1 cellular context compared by ENCODE assay signal in the genomic region with DNA sequence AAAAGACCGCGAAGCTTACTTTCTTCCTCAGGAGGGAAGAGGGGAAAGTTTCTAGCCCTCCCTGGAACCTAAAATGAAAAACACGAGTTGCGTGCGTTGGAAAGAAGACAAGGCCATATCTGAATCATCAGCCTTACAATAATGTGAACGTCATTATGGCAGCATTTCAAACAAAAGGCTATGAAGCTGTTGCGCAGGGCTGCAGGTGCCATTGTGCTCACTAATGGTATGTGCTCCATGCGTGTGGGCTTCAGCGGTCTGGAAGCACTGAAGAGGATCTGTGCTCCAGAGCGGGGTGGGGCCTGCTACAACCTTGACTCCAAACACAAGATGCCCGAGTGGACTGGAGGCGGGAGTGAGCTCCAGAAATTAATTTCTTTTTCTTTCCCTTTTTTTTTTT.
TF ChIP-seq lines count a peak whose summit lies in the region.

No MANE protein-coding gene starts in this region.

TF ChIP-seq in HepG2, 621 proteins besides CTCF, POLR2A, EP300 and RAD21 (continued from another document):
- no peak for TF ChIP-seq NFKB2 (CRISPR knock-in tag; IDR thresholded peaks at IDR 0.05; ENCODE audit: borderline replicate concordance)
- TF ChIP-seq CBX5 (CRISPR knock-in tag; IDR thresholded peaks at IDR 0.05; ENCODE audit: borderline replicate concordance): no peak
- no peak for TF ChIP-seq ZNF205 (CRISPR knock-in tag; IDR thresholded peaks at IDR 0.05)
- TF ChIP-seq, protein P1, sequence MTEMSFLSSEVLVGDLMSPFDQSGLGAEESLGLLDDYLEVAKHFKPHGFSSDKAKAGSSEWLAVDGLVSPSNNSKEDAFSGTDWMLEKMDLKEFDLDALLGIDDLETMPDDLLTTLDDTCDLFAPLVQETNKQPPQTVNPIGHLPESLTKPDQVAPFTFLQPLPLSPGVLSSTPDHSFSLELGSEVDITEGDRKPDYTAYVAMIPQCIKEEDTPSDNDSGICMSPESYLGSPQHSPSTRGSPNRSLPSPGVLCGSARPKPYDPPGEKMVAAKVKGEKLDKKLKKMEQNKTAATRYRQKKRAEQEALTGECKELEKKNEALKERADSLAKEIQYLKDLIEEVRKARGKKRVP (CRISPR knock-in tag; IDR thresholded peaks at IDR 0.05): no peak
- no peak for TF ChIP-seq SYNCRIP (IDR thresholded peaks at IDR 0.05; ENCODE audit: insufficient read depth, low read depth, low read length)
- TF ChIP-seq GATAD1 (CRISPR knock-in tag; IDR thresholded peaks at IDR 0.05): no peak
- TF ChIP-seq, protein P2, sequence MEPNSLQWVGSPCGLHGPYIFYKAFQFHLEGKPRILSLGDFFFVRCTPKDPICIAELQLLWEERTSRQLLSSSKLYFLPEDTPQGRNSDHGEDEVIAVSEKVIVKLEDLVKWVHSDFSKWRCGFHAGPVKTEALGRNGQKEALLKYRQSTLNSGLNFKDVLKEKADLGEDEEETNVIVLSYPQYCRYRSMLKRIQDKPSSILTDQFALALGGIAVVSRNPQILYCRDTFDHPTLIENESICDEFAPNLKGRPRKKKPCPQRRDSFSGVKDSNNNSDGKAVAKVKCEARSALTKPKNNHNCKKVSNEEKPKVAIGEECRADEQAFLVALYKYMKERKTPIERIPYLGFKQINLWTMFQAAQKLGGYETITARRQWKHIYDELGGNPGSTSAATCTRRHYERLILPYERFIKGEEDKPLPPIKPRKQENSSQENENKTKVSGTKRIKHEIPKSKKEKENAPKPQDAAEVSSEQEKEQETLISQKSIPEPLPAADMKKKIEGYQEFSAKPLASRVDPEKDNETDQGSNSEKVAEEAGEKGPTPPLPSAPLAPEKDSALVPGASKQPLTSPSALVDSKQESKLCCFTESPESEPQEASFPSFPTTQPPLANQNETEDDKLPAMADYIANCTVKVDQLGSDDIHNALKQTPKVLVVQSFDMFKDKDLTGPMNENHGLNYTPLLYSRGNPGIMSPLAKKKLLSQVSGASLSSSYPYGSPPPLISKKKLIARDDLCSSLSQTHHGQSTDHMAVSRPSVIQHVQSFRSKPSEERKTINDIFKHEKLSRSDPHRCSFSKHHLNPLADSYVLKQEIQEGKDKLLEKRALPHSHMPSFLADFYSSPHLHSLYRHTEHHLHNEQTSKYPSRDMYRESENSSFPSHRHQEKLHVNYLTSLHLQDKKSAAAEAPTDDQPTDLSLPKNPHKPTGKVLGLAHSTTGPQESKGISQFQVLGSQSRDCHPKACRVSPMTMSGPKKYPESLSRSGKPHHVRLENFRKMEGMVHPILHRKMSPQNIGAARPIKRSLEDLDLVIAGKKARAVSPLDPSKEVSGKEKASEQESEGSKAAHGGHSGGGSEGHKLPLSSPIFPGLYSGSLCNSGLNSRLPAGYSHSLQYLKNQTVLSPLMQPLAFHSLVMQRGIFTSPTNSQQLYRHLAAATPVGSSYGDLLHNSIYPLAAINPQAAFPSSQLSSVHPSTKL (CRISPR knock-in tag; IDR thresholded peaks at IDR 0.05): no peak
- TF ChIP-seq, protein P3, sequence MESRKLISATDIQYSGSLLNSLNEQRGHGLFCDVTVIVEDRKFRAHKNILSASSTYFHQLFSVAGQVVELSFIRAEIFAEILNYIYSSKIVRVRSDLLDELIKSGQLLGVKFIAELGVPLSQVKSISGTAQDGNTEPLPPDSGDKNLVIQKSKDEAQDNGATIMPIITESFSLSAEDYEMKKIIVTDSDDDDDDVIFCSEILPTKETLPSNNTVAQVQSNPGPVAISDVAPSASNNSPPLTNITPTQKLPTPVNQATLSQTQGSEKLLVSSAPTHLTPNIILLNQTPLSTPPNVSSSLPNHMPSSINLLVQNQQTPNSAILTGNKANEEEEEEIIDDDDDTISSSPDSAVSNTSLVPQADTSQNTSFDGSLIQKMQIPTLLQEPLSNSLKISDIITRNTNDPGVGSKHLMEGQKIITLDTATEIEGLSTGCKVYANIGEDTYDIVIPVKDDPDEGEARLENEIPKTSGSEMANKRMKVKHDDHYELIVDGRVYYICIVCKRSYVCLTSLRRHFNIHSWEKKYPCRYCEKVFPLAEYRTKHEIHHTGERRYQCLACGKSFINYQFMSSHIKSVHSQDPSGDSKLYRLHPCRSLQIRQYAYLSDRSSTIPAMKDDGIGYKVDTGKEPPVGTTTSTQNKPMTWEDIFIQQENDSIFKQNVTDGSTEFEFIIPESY (CRISPR knock-in tag; IDR thresholded peaks at IDR 0.05): peak; percentile 67
- TF ChIP-seq ZNF143 (CRISPR knock-in tag; IDR thresholded peaks at IDR 0.05): no peak
- TF ChIP-seq, protein P4, sequence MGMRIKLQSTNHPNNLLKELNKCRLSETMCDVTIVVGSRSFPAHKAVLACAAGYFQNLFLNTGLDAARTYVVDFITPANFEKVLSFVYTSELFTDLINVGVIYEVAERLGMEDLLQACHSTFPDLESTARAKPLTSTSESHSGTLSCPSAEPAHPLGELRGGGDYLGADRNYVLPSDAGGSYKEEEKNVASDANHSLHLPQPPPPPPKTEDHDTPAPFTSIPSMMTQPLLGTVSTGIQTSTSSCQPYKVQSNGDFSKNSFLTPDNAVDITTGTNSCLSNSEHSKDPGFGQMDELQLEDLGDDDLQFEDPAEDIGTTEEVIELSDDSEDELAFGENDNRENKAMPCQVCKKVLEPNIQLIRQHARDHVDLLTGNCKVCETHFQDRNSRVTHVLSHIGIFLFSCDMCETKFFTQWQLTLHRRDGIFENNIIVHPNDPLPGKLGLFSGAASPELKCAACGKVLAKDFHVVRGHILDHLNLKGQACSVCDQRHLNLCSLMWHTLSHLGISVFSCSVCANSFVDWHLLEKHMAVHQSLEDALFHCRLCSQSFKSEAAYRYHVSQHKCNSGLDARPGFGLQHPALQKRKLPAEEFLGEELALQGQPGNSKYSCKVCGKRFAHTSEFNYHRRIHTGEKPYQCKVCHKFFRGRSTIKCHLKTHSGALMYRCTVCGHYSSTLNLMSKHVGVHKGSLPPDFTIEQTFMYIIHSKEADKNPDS (CRISPR knock-in tag; IDR thresholded peaks at IDR 0.05): no peak
- TF ChIP-seq ZBTB38 (CRISPR knock-in tag; IDR thresholded peaks at IDR 0.05): peak; percentile 71; the same call in 1 of the 2 replicates
- TF ChIP-seq, protein P5, sequence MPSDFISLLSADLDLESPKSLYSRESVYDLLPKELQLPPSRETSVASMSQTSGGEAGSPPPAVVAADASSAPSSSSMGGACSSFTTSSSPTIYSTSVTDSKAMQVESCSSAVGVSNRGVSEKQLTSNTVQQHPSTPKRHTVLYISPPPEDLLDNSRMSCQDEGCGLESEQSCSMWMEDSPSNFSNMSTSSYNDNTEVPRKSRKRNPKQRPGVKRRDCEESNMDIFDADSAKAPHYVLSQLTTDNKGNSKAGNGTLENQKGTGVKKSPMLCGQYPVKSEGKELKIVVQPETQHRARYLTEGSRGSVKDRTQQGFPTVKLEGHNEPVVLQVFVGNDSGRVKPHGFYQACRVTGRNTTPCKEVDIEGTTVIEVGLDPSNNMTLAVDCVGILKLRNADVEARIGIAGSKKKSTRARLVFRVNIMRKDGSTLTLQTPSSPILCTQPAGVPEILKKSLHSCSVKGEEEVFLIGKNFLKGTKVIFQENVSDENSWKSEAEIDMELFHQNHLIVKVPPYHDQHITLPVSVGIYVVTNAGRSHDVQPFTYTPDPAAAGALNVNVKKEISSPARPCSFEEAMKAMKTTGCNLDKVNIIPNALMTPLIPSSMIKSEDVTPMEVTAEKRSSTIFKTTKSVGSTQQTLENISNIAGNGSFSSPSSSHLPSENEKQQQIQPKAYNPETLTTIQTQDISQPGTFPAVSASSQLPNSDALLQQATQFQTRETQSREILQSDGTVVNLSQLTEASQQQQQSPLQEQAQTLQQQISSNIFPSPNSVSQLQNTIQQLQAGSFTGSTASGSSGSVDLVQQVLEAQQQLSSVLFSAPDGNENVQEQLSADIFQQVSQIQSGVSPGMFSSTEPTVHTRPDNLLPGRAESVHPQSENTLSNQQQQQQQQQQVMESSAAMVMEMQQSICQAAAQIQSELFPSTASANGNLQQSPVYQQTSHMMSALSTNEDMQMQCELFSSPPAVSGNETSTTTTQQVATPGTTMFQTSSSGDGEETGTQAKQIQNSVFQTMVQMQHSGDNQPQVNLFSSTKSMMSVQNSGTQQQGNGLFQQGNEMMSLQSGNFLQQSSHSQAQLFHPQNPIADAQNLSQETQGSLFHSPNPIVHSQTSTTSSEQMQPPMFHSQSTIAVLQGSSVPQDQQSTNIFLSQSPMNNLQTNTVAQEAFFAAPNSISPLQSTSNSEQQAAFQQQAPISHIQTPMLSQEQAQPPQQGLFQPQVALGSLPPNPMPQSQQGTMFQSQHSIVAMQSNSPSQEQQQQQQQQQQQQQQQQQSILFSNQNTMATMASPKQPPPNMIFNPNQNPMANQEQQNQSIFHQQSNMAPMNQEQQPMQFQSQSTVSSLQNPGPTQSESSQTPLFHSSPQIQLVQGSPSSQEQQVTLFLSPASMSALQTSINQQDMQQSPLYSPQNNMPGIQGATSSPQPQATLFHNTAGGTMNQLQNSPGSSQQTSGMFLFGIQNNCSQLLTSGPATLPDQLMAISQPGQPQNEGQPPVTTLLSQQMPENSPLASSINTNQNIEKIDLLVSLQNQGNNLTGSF (CRISPR knock-in tag; IDR thresholded peaks at IDR 0.05): no peak
- TF ChIP-seq CHD4 (IDR thresholded peaks at IDR 0.05; ENCODE audit: borderline replicate concordance, low read length): no peak
- 0 out of 2 replicates have a peak, but pooled peaks have one; percentile 32 for TF ChIP-seq ZNF263 (CRISPR knock-in tag; IDR thresholded peaks at IDR 0.05)
